In the genomic region with DNA sequence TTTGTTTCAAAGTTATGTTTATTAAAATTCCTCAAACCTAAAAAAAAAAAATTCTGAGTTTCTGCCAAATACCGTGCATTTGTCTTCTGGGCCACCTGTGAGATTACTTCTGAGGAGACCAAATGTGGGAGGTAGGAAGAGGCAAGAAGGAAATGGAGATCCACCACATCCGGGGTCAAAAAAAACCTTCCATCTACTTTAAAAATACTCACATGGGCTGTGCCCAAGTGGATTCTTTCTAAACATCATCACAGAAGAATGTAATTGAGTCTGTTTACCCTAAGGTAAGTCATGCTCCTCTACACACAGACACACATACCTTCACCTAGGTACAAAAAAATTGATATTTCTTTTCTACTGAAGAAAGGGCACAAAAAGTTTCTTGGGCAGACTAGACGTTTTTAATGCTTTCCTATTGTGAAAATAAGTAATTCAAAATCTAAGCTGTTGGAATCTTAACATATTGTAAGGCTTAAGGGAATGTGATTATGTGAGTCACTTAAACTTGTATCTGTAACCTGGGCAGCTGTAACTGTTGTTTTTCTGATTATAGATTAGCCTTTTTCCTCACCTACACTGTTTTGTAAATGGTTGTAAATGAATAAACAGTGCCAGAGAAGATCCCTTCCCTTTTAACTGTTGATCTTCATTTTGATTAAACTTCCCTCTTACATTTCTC, we compare ENCODE assay signal across 11 cellular contexts. TPM values are rescaled to one million over a fixed set of nuclear protein-coding genes. Genes with fewer than 3 reads are reported as not detected.
A peak's percentile ranks its signal among the peaks of the same experiment; 100 is the strongest.
DNase-seq lines count a peak whose midpoint lies in the region; ATAC-seq and TF ChIP-seq lines count a peak whose summit lies in the region.
"Had no signal": no experiment of that assay in that cellular context is flagged by ENCODE, and none has a peak within 500 bp of the region (broad histone marks: within the 10 kb centered on the region; RNA-seq: fewer than 3 reads in every experiment).

No MANE protein-coding gene starts in this region.

- H3K27me3 Mint-ChIP-seq in CD4-positive, alpha-beta T cell, result no peaks in the 10 kb centered on the region
- H3K27me3 Mint-ChIP-seq: brain had no signal

- WGBS in GM23248 (ENCODE audit: low coverage in 1 of 2, low lambda C conversion rate in 2 of 2, missing lambda C conversion rate in 2 of 2), 2 experiments, result 59 to 77% methylated on average over 3 of the region's 3 CpGs

- peak overlapping the region; percentile 94 for H3K27ac Mint-ChIP-seq in CD4-positive, alpha-beta T cell

- peak overlapping the region; percentile 87 for H3K4me3 Mint-ChIP-seq in CD4-positive, alpha-beta T cell
- H3K4me3 Mint-ChIP-seq: brain had no signal

- H3K36me3 Mint-ChIP-seq in CD4-positive, alpha-beta T cell (ENCODE audit: low read depth), result peaks cover 9% of the 10 kb centered on the region

- intact Hi-C loops in CD4-positive, alpha-beta T cell (cut with DNase I, micrococcal nuclease), result loop anchor here in 1 of 2 experiments (1.0 to 10.0 kb wide), 2 partner anchors 19 to 587 kb away; a partner anchor contains a TSS

- no peaks in the 10 kb centered on the region for H3K9me2 ChIP-seq in GM23248 (ENCODE audit: insufficient read depth)

- no peaks in the 10 kb centered on the region for H3K27me3 ChIP-seq in CD4-positive, alpha-beta T cell (ENCODE audit: control insufficient read depth, insufficient read depth, low read length)
- no peaks in the 10 kb centered on the region for H3K27me3 ChIP-seq in GM23248 (replicated peaks; ENCODE audit: insufficient read depth)

- ATAC-seq in CD4-positive, alpha-beta T cell (ENCODE audit: poor library complexity), result peak; percentile 77
- no peak for ATAC-seq in GM21717 (IDR thresholded peaks at IDR 0.05; ENCODE audit: unreplicated experiment)

- H3F3A ChIP-seq in GM23248 (ENCODE audit: insufficient read depth), result no peaks in the 10 kb centered on the region

- no peak overlapping the region for H3K9ac ChIP-seq in GM23248

- TF ChIP-seq CTCF in CD4-positive, alpha-beta T cell (IDR thresholded peaks at IDR 0.05), result no peak

- CTCF ChIA-PET in CD4-positive, alpha-beta T cell (lab: Charles Lee), result interaction anchor here (0.7 to 1.8 kb wide), 5 partner anchors 12 to 230 kb away, joined by 4 to 6 read pairs (median 5); no protein-coding TSS in a partner anchor

- POLR2A ChIA-PET in CD4-positive, alpha-beta T cell (lab: Charles Lee), result interaction anchor here (0.6 to 4.0 kb wide), 12 partner anchors 9 to 190 kb away, joined by 3 to 117 read pairs (median 6); a partner anchor contains a TSS

- no peaks in the 10 kb centered on the region for H3K79me2 ChIP-seq in GM23248 (ENCODE audit: insufficient read depth)

- in situ Hi-C loops in GM23248 (cut with MboI), result no loop called here

- H3K36me3 ChIP-seq in GM23248 (ENCODE audit: low read depth), result 0 out of 2 replicates have a peak, but pooled peaks cover 4% of the 10 kb centered on the region

- H3K9me3 Mint-ChIP-seq in CD4-positive, alpha-beta T cell, result no peaks in the 10 kb centered on the region
- H3K9me3 Mint-ChIP-seq: brain had no signal

- peaks cover 92% of the 10 kb centered on the region for H3K4me1 Mint-ChIP-seq in CD4-positive, alpha-beta T cell (ENCODE audit: low read depth)

- 0 out of 2 replicates have a peak, but pooled peaks cover 9% of the 10 kb centered on the region for H3K4me1 ChIP-seq in GM23248 (ENCODE audit: insufficient read depth)

- H2AFZ ChIP-seq in GM23248, result no peak overlapping the region

- peak overlapping the region; percentile 69 for H3K27ac ChIP-seq in CD4-positive, alpha-beta T cell (ENCODE audit: low read depth, low read length)
- H3K27ac ChIP-seq in GM23248 (no peak overlapping the region), substantia nigra (ENCODE audit: low read depth, low read length, poor library complexity, severe bottlenecking) (no peak overlapping the region)

- H3K4me2 ChIP-seq in GM23248 (ENCODE audit: unreplicated experiment), result no peak overlapping the region

- H4K20me1 ChIP-seq in GM23248 (ENCODE audit: insufficient read depth), result no peaks in the 10 kb centered on the region

- H3K4me3 ChIP-seq in GM23248, result no peak overlapping the region

- no peak for DNase-seq in CD4-positive, alpha-beta T cell
- DNase-seq in GM23248 (peak; percentile 10), T-helper 1 cell (peak in 3 of 5 donors; percentile 27 to 66 (median 46)), kidney glomerular epithelial cell (lab: John Stamatoyannopoulos, UW) (peak; percentile 94), GM03348 (ENCODE audit: low spot score) (no peak), substantia nigra (lab: John Stamatoyannopoulos, UW) (no peak)
- DNase-seq in effector CD8-positive, alpha-beta T cell (lab: John Stamatoyannopoulos, UW), result no peak
- DNase-seq: DMS79 treated with DMSO at 0.1 percent for 48 hours, NCI-H748 treated with DMSO at 0.1 percent for 48 hours had no signal

- H3K9me3 ChIP-seq in CD4-positive, alpha-beta T cell (ENCODE audit: control insufficient read depth, low read length), result no peaks in the 10 kb centered on the region
- no peaks in the 10 kb centered on the region for H3K9me3 ChIP-seq in GM23248 (ENCODE audit: low read depth)

RNA-seq across cellular contexts. Expression of a gene that starts 19.1 kb away (rescaled TPM):
- total RNA-seq in CD4-positive, alpha-beta T cell, result 100 to 1,000 TPM; 976 to 998 TPM
- total RNA-seq in GM23248 (2014; rRNA removed; shearing (Covaris generic)), result not detected in 2 replicates
- 0.04 TPM in 1 of 2 replicates, not detected in the other for polyA plus RNA-seq in GM23248 (2016; fragmentation: Nextera tagmentation; extraction: Ambion mirVana)

Comparison
In these comparisons a context has a peak if more than half of its experiments do, and no peak if none do; other contexts are left out.
1. DNase-seq: peak in GM23248 (single experiment), T-helper 1 cell (3 of 5) and kidney glomerular epithelial cell (single experiment); none in CD4-positive, alpha-beta T cell (0 of 10), GM03348 (single experiment), effector CD8-positive, alpha-beta T cell (single experiment) and substantia nigra (0 of 49).
2. RNA of a gene that starts 19.1 kb away (total RNA-seq): 976 to 998 TPM in CD4-positive, alpha-beta T cell; not detected in GM23248; every median in the first group is over 100 times any median in the second.